In genomic region chr6:158698876-158699440, GRCh38 we compare ENCODE assay signal across 16 cellular contexts. TPM values are rescaled to one million over a fixed set of nuclear protein-coding genes. Genes with fewer than 3 reads are reported as not detected.
DNase-seq lines count a peak whose midpoint lies in the region; ATAC-seq lines count a peak whose summit lies in the region.
"Had no signal": no experiment of that assay in that cellular context is flagged by ENCODE, and none has a peak within 500 bp of the region (broad histone marks: within the 10 kb centered on the region; RNA-seq: fewer than 3 reads in every experiment).

No MANE protein-coding gene starts in this region.

- peak overlapping the region in 1 of 2 experiments; percentile 36 for H3K14ac ChIP-seq in mesenchymal stem cell (ENCODE audit: low read length in 2 of 2)

- no peak overlapping the region for H2BK12ac ChIP-seq in mesenchymal stem cell (ENCODE audit: low read length in 2 of 2)

- H3K27me3 ChIP-seq in mesenchymal stem cell (ENCODE audit: control insufficient read depth in 1 of 2, insufficient read depth in 1 of 2, low read length in 2 of 2), result no peaks in the 10 kb centered on the region
- H3K27me3 ChIP-seq: cardiac muscle cell had no signal

- H3K4me3 Mint-ChIP-seq in activated T-helper 17 cell treated with anti-CD3 and anti-CD28 coated beads, Interleukin-2, amount 50 U/mL, for 72 hours, result peak overlapping the region; percentile 26

- H2BK120ac ChIP-seq in mesenchymal stem cell (ENCODE audit: low read depth, low read length), result no peak overlapping the region

- WGBS in mesenchymal stem cell, result 94% methylated on average over 10 of the region's 10 CpGs

- peak; percentile 87 for ATAC-seq in activated T-helper 17 cell treated with anti-CD3 and anti-CD28 coated beads, Interleukin-2, amount 50 U/mL, for 72 hours (replicated peaks)
- no peak for ATAC-seq in HG03521 (IDR thresholded peaks at IDR 0.05; ENCODE audit: unreplicated experiment)
- ATAC-seq in GM21515 (IDR thresholded peaks at IDR 0.05; ENCODE audit: unreplicated experiment), result no peak
- ATAC-seq: K562, left ventricle myocardium superior had no signal

- H3K18ac ChIP-seq in mesenchymal stem cell (ENCODE audit: low read depth in 1 of 2, low read length in 2 of 2), result no peak overlapping the region

- H3K27me3 Mint-ChIP-seq in activated T-helper 17 cell treated with anti-CD3 and anti-CD28 coated beads, Interleukin-2, amount 50 U/mL, for 72 hours, result no peaks in the 10 kb centered on the region

- peak overlapping the region in 1 of 2 experiments; percentile 58 for H3K4ac ChIP-seq in mesenchymal stem cell (ENCODE audit: low read depth in 1 of 2, low read length in 2 of 2)

- no peak overlapping the region for H4K8ac ChIP-seq in mesenchymal stem cell (ENCODE audit: low read length)

- no peaks in the 10 kb centered on the region for H3K9me3 Mint-ChIP-seq in activated T-helper 17 cell treated with anti-CD3 and anti-CD28 coated beads, Interleukin-2, amount 50 U/mL, for 72 hours

- DNase-seq in stimulated activated CD4-positive, alpha-beta T cell treated with anti-CD3 and anti-CD28 coated beads, Interleukin-15, amount 100 ng/mL, for 24 hours, result peak; percentile 30
- no peak for DNase-seq in stimulated activated CD4-positive, alpha-beta T cell treated with anti-CD3 and anti-CD28 coated beads, Interleukin-2, amount 100 ng/mL, for 48 hours
- DNase-seq in mesenchymal stem cell (peak; percentile 11), Kasumi-1 (lab: John Stamatoyannopoulos, UW) (no peak)
- DNase-seq: AML-193, H7, left ventricle myocardium superior, NCI-H2029, NCI-H510A, substantia nigra had no signal

- H2BK5ac ChIP-seq in mesenchymal stem cell (ENCODE audit: low read depth, low read length, poor library complexity, severe bottlenecking), result no peak overlapping the region

- peaks cover 4% of the 10 kb centered on the region for H3K4me1 ChIP-seq in mesenchymal stem cell (ENCODE audit: control insufficient read depth, insufficient read depth, low read depth, low read length)

- peaks cover 91% of the 10 kb centered on the region for H3K36me3 Mint-ChIP-seq in activated T-helper 17 cell treated with anti-CD3 and anti-CD28 coated beads, Interleukin-2, amount 50 U/mL, for 72 hours (ENCODE audit: low read depth)

- H3K23ac ChIP-seq in mesenchymal stem cell (ENCODE audit: low read length in 2 of 2), result peak overlapping the region in 1 of 2 experiments; percentile 1

- H3K27ac Mint-ChIP-seq in activated T-helper 17 cell treated with anti-CD3 and anti-CD28 coated beads, Interleukin-2, amount 50 U/mL, for 72 hours, result peak overlapping the region; percentile 74

- H4K91ac ChIP-seq in mesenchymal stem cell (ENCODE audit: low read length), result peak overlapping the region; percentile 12

- no peaks in the 10 kb centered on the region for H3K79me1 ChIP-seq in mesenchymal stem cell (replicated peaks; ENCODE audit: low read length, poor library complexity, severe bottlenecking)

- H3K27ac ChIP-seq in mesenchymal stem cell (ENCODE audit: low read length, poor library complexity, severe bottlenecking), result no peak overlapping the region
- H3K27ac ChIP-seq: cardiac muscle cell, RWPE1 had no signal

- H3K9ac ChIP-seq in mesenchymal stem cell (ENCODE audit: low read length), result no peak overlapping the region

- H3K4me1 Mint-ChIP-seq in activated T-helper 17 cell treated with anti-CD3 and anti-CD28 coated beads, Interleukin-2, amount 50 U/mL, for 72 hours, result peaks cover 15% of the 10 kb centered on the region

- no peak overlapping the region for H3K4me3 ChIP-seq in mesenchymal stem cell (ENCODE audit: insufficient read depth in 1 of 2, low read depth in 1 of 2, low read length in 2 of 2)
- H3K4me3 ChIP-seq: cardiac muscle cell, K562 had no signal

- H3K4me2 ChIP-seq in mesenchymal stem cell (ENCODE audit: low read length, poor library complexity, severe bottlenecking), result no peak overlapping the region

- no peak overlapping the region for H2AFZ ChIP-seq in mesenchymal stem cell (ENCODE audit: low read depth, low read length)

- no peaks in the 10 kb centered on the region for H3K36me3 ChIP-seq in mesenchymal stem cell (ENCODE audit: control insufficient read depth in 1 of 2, insufficient read depth in 2 of 2, low read depth in 1 of 2, low read length in 2 of 2)
- H3K36me3 ChIP-seq: cardiac muscle cell had no signal

- H2AK5ac ChIP-seq in mesenchymal stem cell (ENCODE audit: low read length, severe bottlenecking), result no peak overlapping the region

- no peak overlapping the region for H2BK15ac ChIP-seq in mesenchymal stem cell (ENCODE audit: low read depth, poor library complexity, severe bottlenecking)

- peaks cover 3% of the 10 kb centered on the region for H3K9me3 ChIP-seq in mesenchymal stem cell (ENCODE audit: control insufficient read depth, low read length)

RNA-seq across cellular contexts. Expression of gene SYTL3, which starts 49.1 kb away (rescaled TPM):
- total RNA-seq in activated T-helper 17 cell treated with anti-CD3 and anti-CD28 coated beads, Interleukin-2, amount 50 U/mL, for 72 hours, result 100 to 1,000 TPM; 118 to 331 TPM
- 2.1 TPM for polyA plus RNA-seq in mesenchymal stem cell (2013, experiment 1 of 2)
- 2.3 TPM for polyA plus RNA-seq in mesenchymal stem cell (2013, experiment 2 of 2)

RNA-seq across cellular contexts. Expression of gene DYNLT1, which starts 54.4 kb away (rescaled TPM):
- 10 to 100 TPM; 82.3 to 89.8 TPM for total RNA-seq in activated T-helper 17 cell treated with anti-CD3 and anti-CD28 coated beads, Interleukin-2, amount 50 U/mL, for 72 hours
- polyA plus RNA-seq in mesenchymal stem cell (2013, experiment 1 of 2), result 187 TPM
- 199 TPM for polyA plus RNA-seq in mesenchymal stem cell (2013, experiment 2 of 2)

Comparison
In these comparisons a context has a peak if more than half of its experiments do, and no peak if none do; other contexts are left out.
1. DNase-seq: peak in stimulated activated CD4-positive, alpha-beta T cell treated with anti-CD3 and anti-CD28 coated beads, Interleukin-15, amount 100 ng/mL, for 24 hours (single experiment) and mesenchymal stem cell (single experiment); none in stimulated activated CD4-positive, alpha-beta T cell treated with anti-CD3 and anti-CD28 coated beads, Interleukin-2, amount 100 ng/mL, for 48 hours (0 of 2) and Kasumi-1 (0 of 2).